1 cellular context compared by ENCODE assay signal in the genomic region with DNA sequence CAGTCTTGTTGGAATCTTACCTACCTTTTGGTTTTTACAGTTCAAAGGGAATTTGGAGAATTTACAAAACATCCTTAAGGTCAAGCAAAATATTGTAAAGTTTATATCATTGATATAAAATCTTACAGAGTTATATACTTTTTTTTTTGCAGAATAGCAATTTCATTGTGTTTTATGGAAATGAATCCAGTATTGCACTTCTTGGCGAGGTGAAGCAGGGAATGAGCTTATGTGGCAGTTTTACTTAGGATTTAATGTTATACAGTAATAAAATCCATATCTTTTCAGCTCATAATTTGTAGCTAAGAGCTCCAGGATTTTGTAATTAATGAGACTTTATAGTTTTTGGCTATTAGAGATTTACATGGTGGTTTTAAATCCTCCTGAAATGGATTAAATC.
TF ChIP-seq lines count a peak whose summit lies in the region.

No MANE protein-coding gene starts in this region.

TF ChIP-seq in K562, 482 proteins besides CTCF, POLR2A, EP300 and RAD21 (continued from another document):
- TF ChIP-seq, protein P1, sequence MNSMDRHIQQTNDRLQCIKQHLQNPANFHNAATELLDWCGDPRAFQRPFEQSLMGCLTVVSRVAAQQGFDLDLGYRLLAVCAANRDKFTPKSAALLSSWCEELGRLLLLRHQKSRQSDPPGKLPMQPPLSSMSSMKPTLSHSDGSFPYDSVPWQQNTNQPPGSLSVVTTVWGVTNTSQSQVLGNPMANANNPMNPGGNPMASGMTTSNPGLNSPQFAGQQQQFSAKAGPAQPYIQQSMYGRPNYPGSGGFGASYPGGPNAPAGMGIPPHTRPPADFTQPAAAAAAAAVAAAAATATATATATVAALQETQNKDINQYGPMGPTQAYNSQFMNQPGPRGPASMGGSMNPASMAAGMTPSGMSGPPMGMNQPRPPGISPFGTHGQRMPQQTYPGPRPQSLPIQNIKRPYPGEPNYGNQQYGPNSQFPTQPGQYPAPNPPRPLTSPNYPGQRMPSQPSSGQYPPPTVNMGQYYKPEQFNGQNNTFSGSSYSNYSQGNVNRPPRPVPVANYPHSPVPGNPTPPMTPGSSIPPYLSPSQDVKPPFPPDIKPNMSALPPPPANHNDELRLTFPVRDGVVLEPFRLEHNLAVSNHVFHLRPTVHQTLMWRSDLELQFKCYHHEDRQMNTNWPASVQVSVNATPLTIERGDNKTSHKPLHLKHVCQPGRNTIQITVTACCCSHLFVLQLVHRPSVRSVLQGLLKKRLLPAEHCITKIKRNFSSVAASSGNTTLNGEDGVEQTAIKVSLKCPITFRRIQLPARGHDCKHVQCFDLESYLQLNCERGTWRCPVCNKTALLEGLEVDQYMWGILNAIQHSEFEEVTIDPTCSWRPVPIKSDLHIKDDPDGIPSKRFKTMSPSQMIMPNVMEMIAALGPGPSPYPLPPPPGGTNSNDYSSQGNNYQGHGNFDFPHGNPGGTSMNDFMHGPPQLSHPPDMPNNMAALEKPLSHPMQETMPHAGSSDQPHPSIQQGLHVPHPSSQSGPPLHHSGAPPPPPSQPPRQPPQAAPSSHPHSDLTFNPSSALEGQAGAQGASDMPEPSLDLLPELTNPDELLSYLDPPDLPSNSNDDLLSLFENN (IDR thresholded peaks at IDR 0.05; ENCODE audit: low read depth in 2 of 2, low read length in 2 of 2): no peak
- TF ChIP-seq FOXK2 (conservative IDR thresholded peaks at IDR 0.05 in 1 of 2, IDR thresholded peaks at IDR 0.05 in 1 of 2; ENCODE audit: low read depth in 2 of 2): no peak
- TF ChIP-seq SMAD3 (CRISPR knock-in tag; conservative IDR thresholded peaks at IDR 0.05): no peak
- TF ChIP-seq TEAD1 (CRISPR knock-in tag; IDR thresholded peaks at IDR 0.05): no peak
